26 cellular contexts compared by ENCODE assay signal in genomic region chr9:99449726-99450125, GRCh38.
"Had no signal": no experiment of that assay in that cellular context is flagged by ENCODE, and none has a peak within 500 bp of the region (broad histone marks: within the 10 kb centered on the region; RNA-seq: fewer than 3 reads in every experiment).

No MANE protein-coding gene starts in this region.

- DNase-seq: colonic mucosa; cortex of kidney; dermis blood vessel endothelial cell; dorsolateral prefrontal cortex; effector CD4-positive, alpha-beta T cell; effector CD8-positive, alpha-beta T cell; effector memory CD4-positive, alpha-beta T cell; effector memory CD8-positive, alpha-beta T cell; endodermal cell; erythroblast; esophagus squamous epithelium; foreskin fibroblast; foreskin keratinocyte; foreskin melanocyte; gastrocnemius medialis; head of caudate nucleus; heart left ventricle; heart right ventricle had no signal

- H3K27ac ChIP-seq: colonic mucosa, coronary artery, dorsolateral prefrontal cortex, epithelial cell of prostate, esophagus squamous epithelium, foreskin keratinocyte, gastrocnemius medialis, gastroesophageal sphincter, heart right ventricle had no signal

- H3K9me3 Mint-ChIP-seq: dendritic cell treated with granulocyte-macrophage colony-stimulating factor and Interleukin-4, amounts not matched to agents 40 ng/mL and 50 ng/mL, for 4 days; effector memory CD8-positive, alpha-beta T cell; endodermal cell had no signal

- H3K27ac Mint-ChIP-seq: dendritic cell treated with granulocyte-macrophage colony-stimulating factor and Interleukin-4, amounts not matched to agents 40 ng/mL and 50 ng/mL, for 4 days; effector memory CD8-positive, alpha-beta T cell; endodermal cell had no signal

- H3K4me3 Mint-ChIP-seq: dendritic cell treated with granulocyte-macrophage colony-stimulating factor and Interleukin-4, amounts not matched to agents 40 ng/mL and 50 ng/mL, for 4 days; effector memory CD8-positive, alpha-beta T cell; endodermal cell had no signal

- FAIRE-seq: colon, endometrium, endothelial cell of umbilical vein, frontal cortex had no signal

- H3K9me3 ChIP-seq: colonic mucosa, esophagus squamous epithelium, gastrocnemius medialis, gastroesophageal sphincter, heart left ventricle had no signal

- H3K36me3 ChIP-seq: colonic mucosa, esophagus squamous epithelium, gastrocnemius medialis, gastroesophageal sphincter, heart left ventricle, heart right ventricle had no signal

- H3K27me3 ChIP-seq: colonic mucosa, dorsolateral prefrontal cortex, esophagus squamous epithelium, gastrocnemius medialis, gastroesophageal sphincter, heart left ventricle had no signal

- H3K4me3 ChIP-seq: colonic mucosa, coronary artery, dorsolateral prefrontal cortex, esophagus squamous epithelium, gastrocnemius medialis, gastroesophageal sphincter, heart left ventricle, heart right ventricle had no signal

- H3K4me1 ChIP-seq: colonic mucosa, foreskin keratinocyte had no signal
